ENCODE assay signal across 8 cellular contexts in the genomic region with DNA sequence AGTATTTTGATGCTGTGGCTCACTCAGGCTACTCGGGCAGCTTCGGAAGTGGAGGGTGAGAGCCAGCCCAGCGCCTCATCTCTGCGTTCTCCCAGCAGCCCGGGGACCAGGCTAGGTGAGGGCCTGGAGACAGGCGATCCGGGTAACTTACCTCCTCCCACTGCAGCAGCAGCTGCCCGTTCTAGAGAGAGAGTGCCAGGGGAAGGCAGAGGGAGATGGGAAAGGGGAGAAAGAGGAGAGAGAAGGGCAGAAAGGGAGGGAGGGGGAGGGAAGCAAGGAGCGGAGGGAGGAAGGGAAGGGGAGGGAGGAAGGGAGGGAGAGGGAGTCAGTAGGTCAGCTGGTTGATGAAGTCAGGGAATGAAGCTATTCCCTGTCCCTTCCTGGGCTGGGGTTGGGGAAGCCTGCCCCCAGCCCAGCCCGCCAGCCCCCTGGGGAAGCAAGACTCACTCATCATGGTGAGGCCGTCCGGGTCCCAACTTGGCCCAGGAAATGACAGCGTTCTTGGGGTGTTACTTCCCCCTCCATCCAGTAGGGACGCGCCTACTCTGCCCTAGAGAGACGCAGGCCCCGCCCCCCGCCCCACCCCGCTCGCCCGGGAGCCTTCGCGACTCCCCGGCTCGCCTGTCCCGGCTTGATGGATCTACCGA. TPM values are rescaled to one million over a fixed set of nuclear protein-coding genes. Genes with fewer than 3 reads are reported as not detected.
A peak's percentile ranks its signal among the peaks of the same experiment; 100 is the strongest.
DNase-seq lines count a peak whose midpoint lies in the region; ATAC-seq and TF ChIP-seq lines count a peak whose summit lies in the region.

A gene with protein sequence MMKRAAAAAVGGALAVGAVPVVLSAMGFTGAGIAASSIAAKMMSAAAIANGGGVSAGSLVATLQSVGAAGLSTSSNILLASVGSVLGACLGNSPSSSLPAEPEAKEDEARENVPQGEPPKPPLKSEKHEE (minus strand): TSS at position 494 of the 647 bp plus-strand sequence. CDS start 40 bp downstream, at position 454.

- H3K4me3 Mint-ChIP-seq in nephron progenitor cell = peak within 1 kb of the TSS; percentile 84
- peak within 1 kb of the TSS; percentile 83 for H3K4me3 Mint-ChIP-seq in stimulated activated naive CD8-positive, alpha-beta T cell treated with anti-CD3 and anti-CD28 coated beads, Interleukin-15, Interleukin-2, amounts not matched to agents 100 ng/mL and 50 ng/mL, for 24 hours

- H3K4me1 ChIP-seq in HUES64 (ENCODE audit: insufficient read depth, low read length) = peaks cover 3% of the 10 kb centered on the region; the same call in 1 of the 2 replicates

- H3K36me3 ChIP-seq in HUES64 (ENCODE audit: insufficient read depth, low read length) = no peaks in the 10 kb centered on the region

- peaks cover 21% of the 10 kb centered on the region for H3K27me3 Mint-ChIP-seq in nephron progenitor cell (ENCODE audit: low read depth, poor library complexity)
- no peaks in the 10 kb centered on the region for H3K27me3 Mint-ChIP-seq in stimulated activated naive CD8-positive, alpha-beta T cell treated with anti-CD3 and anti-CD28 coated beads, Interleukin-15, Interleukin-2, amounts not matched to agents 100 ng/mL and 50 ng/mL, for 24 hours

- H3K36me3 Mint-ChIP-seq in nephron progenitor cell (ENCODE audit: low read depth) = no peaks in the 10 kb centered on the region
- no peaks in the 10 kb centered on the region for H3K36me3 Mint-ChIP-seq in stimulated activated naive CD8-positive, alpha-beta T cell treated with anti-CD3 and anti-CD28 coated beads, Interleukin-15, Interleukin-2, amounts not matched to agents 100 ng/mL and 50 ng/mL, for 24 hours (ENCODE audit: low read depth)

- no peaks in the 10 kb centered on the region for H3K27me3 ChIP-seq in HUES64 (ENCODE audit: insufficient read depth, low read length)

- peaks cover 21% of the 10 kb centered on the region for H3K4me1 Mint-ChIP-seq in nephron progenitor cell
- H3K4me1 Mint-ChIP-seq in stimulated activated naive CD8-positive, alpha-beta T cell treated with anti-CD3 and anti-CD28 coated beads, Interleukin-15, Interleukin-2, amounts not matched to agents 100 ng/mL and 50 ng/mL, for 24 hours (ENCODE audit: low read depth) = peaks cover 15% of the 10 kb centered on the region

- 2% methylated on average over 27 of the region's 27 CpGs for WGBS in HUES64

- peak within 1 kb of the TSS; percentile 11; the same call in 1 of the 2 replicates for H3K9ac ChIP-seq in HUES64 (ENCODE audit: low read depth, low read length)

- H3K9me3 Mint-ChIP-seq in nephron progenitor cell = no peaks in the 10 kb centered on the region
- no peaks in the 10 kb centered on the region for H3K9me3 Mint-ChIP-seq in stimulated activated naive CD8-positive, alpha-beta T cell treated with anti-CD3 and anti-CD28 coated beads, Interleukin-15, Interleukin-2, amounts not matched to agents 100 ng/mL and 50 ng/mL, for 24 hours

- peak; percentile 48 for TF ChIP-seq CTCF in fibroblast of the aortic adventitia (IDR thresholded peaks at IDR 0.05; ENCODE audit: insufficient read depth, low read length)
- peak; percentile 26 for TF ChIP-seq CTCF in nephron progenitor cell (IDR thresholded peaks at IDR 0.05)

- no peak within 1 kb of the TSS; the same call in 1 of the 2 replicates for H3K27ac ChIP-seq in HUES64 (ENCODE audit: low read depth, low read length)

- H3K9me3 ChIP-seq in HUES64 (ENCODE audit: insufficient read depth, low read depth, low read length) = no peaks in the 10 kb centered on the region

- H3K27ac Mint-ChIP-seq in nephron progenitor cell = peak within 1 kb of the TSS; percentile 31
- peak within 1 kb of the TSS; percentile 56 for H3K27ac Mint-ChIP-seq in stimulated activated naive CD8-positive, alpha-beta T cell treated with anti-CD3 and anti-CD28 coated beads, Interleukin-15, Interleukin-2, amounts not matched to agents 100 ng/mL and 50 ng/mL, for 24 hours

- ATAC-seq in GM21515 (IDR thresholded peaks at IDR 0.05; ENCODE audit: unreplicated experiment) = peak; percentile 95

- H3K4me3 ChIP-seq in HUES64 (ENCODE audit: low read length) (peak within 1 kb of the TSS; percentile 66), fibroblast of the aortic adventitia (ENCODE audit: low read depth, low read length) (peak within 1 kb of the TSS; percentile 75)

- DNase-seq in DMS53 treated with DMSO at 0.1 percent for 48 hours (lab: John Stamatoyannopoulos, UW; ENCODE audit: unreplicated experiment) = peak; percentile 24
- DNase-seq in RPMI7951 (ENCODE audit: low read depth) = peak; percentile 80
- DNase-seq in activated T-helper 9 cell treated with anti-CD3 and anti-CD28 coated beads, Interleukin-2, amount 50 U/mL, for 16 hours (ENCODE audit: low read depth) = peak; percentile 46
- DNase-seq in fibroblast of the aortic adventitia (ENCODE audit: low read depth) = peak; percentile 78
- DNase-seq in nephron progenitor cell = peak; percentile 80

RNA-seq across cellular contexts. Expression of the gene that starts here (rescaled TPM):
- 23.7 TPM for polyA plus RNA-seq in HUES64 (2013, experiment 1 of 2)
- 34.0 TPM for polyA plus RNA-seq in HUES64 (2013, experiment 2 of 2)
- 190 and 212 TPM in 2 replicates for total RNA-seq in RPMI7951 (2014; rRNA removed; shearing (Covaris generic))
- total RNA-seq in fibroblast of the aortic adventitia (ENCODE audit: low replicate concordance) = 107 and 247 TPM in 2 replicates

Comparison
In these comparisons a context has a peak if more than half of its experiments do, and no peak if none do; other contexts are left out.
1. DNase-seq: peak in every context shown above with its lines; median percentile 80 in RPMI7951; 80 in nephron progenitor cell; 78 in fibroblast of the aortic adventitia; 46 in activated T-helper 9 cell treated with anti-CD3 and anti-CD28 coated beads, Interleukin-2, amount 50 U/mL, for 16 hours; 24 in DMS53 treated with DMSO at 0.1 percent for 48 hours.